25 cellular contexts compared by ENCODE assay signal in the genomic region with DNA sequence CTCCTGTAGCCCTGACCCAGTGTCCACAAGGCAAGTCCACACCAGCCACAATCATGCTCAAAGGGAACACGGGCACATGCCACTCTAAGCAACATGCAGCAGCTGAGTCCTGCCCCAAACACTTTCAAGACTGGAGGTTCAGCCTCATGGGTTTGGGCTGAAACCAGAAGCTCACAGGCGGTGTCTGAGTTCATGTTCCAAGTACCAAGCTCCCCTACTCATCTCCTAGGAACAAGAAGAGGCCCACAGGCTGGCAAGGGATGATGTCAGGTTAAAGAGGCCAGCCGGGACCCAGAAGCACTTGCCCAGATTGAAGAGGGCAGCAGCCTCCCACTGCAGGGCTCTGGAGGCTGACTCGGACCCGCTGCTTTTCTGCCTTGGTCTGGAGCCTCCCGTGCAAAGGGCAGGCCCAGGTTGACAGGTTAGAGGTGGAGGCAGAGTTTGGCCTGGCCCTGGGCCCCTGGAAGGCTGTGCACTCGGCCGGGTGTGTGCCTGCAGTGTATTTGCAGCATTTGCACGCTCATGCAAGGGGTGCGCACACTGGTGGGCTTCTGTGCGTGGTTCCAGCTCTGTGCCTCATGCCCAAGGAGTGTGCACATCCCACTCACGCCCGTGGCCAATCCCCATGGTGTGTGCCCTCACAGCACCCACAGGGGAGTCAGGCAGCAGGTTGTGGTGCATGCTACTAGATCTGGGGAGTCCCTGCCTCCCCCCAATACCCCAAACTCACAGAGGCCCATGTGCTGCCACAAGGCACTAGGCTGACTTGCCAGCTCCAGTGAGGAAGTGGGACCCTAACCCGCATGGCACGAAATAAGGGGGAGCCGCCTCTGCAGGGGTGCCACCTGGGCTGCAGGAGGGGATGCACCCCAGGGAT. TPM values are rescaled to one million over a fixed set of nuclear protein-coding genes. Genes with fewer than 3 reads are reported as not detected.
A peak's percentile ranks its signal among the peaks of the same experiment; 100 is the strongest.
DNase-seq lines count a peak whose midpoint lies in the region; ATAC-seq and TF ChIP-seq lines count a peak whose summit lies in the region.
"Had no signal": no experiment of that assay in that cellular context is flagged by ENCODE, and none has a peak within 500 bp of the region (broad histone marks: within the 10 kb centered on the region; RNA-seq: fewer than 3 reads in every experiment).

No MANE protein-coding gene starts in this region.

- H3K36me3 ChIP-seq in HEK293 (ENCODE audit: control insufficient read depth in 2 of 2, insufficient read depth in 1 of 2, low read length in 2 of 2), result peaks cover 0 to 26% of the 10 kb centered on the region in 2 experiments; a peak in 1 of 3 replicates
- H3K36me3 ChIP-seq in CD8-positive, alpha-beta memory T cell (ENCODE audit: insufficient read depth, low read length), result no peaks in the 10 kb centered on the region

- no peaks in the 10 kb centered on the region for H3K9me3 ChIP-seq in HEK293 (ENCODE audit: control insufficient read depth, insufficient read depth, low read depth, low read length)
- no peaks in the 10 kb centered on the region for H3K9me3 ChIP-seq in CD8-positive, alpha-beta memory T cell (ENCODE audit: low read length)

- no peak overlapping the region for H3K27ac ChIP-seq in HEK293 (ENCODE audit: extremely low read depth, low read depth, low read length)
- H3K27ac ChIP-seq in CD8-positive, alpha-beta memory T cell (ENCODE audit: low read depth, low read length), result no peak overlapping the region
- H3K27ac ChIP-seq: C4-2B, RWPE1 had no signal

- no peaks in the 10 kb centered on the region for H3K4me1 ChIP-seq in HEK293 (ENCODE audit: control insufficient read depth, insufficient read depth, low read length)
- H3K4me1 ChIP-seq in CD8-positive, alpha-beta memory T cell (ENCODE audit: insufficient read depth, low read length), result no peaks in the 10 kb centered on the region

- H3K4me1 Mint-ChIP-seq in activated CD8-positive, alpha-beta memory T cell treated with anti-CD3 and anti-CD28 coated beads, Interleukin-2, amount 10 ng/mL, durations not matched to agents 7 days and 5 days, result peaks cover 2% of the 10 kb centered on the region
- H3K4me1 Mint-ChIP-seq in endothelial cell (ENCODE audit: unreplicated experiment), result peaks cover 11% of the 10 kb centered on the region
- peaks cover 0 to 8% (median 3%) of the 10 kb centered on the region in 3 donors for H3K4me1 Mint-ChIP-seq in CD8-positive, alpha-beta memory T cell

- H3K4me3 Mint-ChIP-seq in activated CD8-positive, alpha-beta memory T cell treated with anti-CD3 and anti-CD28 coated beads, Interleukin-2, amount 10 ng/mL, durations not matched to agents 7 days and 5 days, result no peak overlapping the region
- H3K4me3 Mint-ChIP-seq in endothelial cell (ENCODE audit: unreplicated experiment), result peak overlapping the region; percentile 51
- H3K4me3 Mint-ChIP-seq in CD8-positive, alpha-beta memory T cell, result no peak overlapping the region

- TF ChIP-seq CTCF in HEK293 (tag by site-specific recombination; IDR thresholded peaks at IDR 0.05), result no peak
- no peak for TF ChIP-seq CTCF in endothelial cell (IDR thresholded peaks at IDR 0.05; ENCODE audit: unreplicated experiment)

- POLR2A ChIA-PET in HEK293 (lab: Yijun Ruan, JAX), result interaction anchor here (0.6 kb wide), 2 partner anchors 40 to 94 kb away, joined by 4 read pairs; no protein-coding TSS in a partner anchor
- POLR2A ChIA-PET in CD8-positive, alpha-beta memory T cell (lab: Charles Lee), result no interaction called here

- no peak for DNase-seq in activated CD8-positive, alpha-beta memory T cell treated with anti-CD3 and anti-CD28 coated beads, Interleukin-2, amount 10 ng/mL, durations not matched to agents 7 days and 5 days
- no peak for DNase-seq in activated CD8-positive, alpha-beta memory T cell treated with anti-CD3 and anti-CD28 coated beads for 24 hours
- no peak for DNase-seq in endothelial cell (ENCODE audit: low spot score)
- peak; percentile 73 for DNase-seq in retina
- no peak for DNase-seq in CD8-positive, alpha-beta memory T cell
- DNase-seq in amniotic stem cell (lab: John Stamatoyannopoulos, UW), result no peak
- DNase-seq in NCI-H2107 (lab: John Stamatoyannopoulos, UW), result no peak
- DNase-seq: AML-193, EL, GF-D8, H9, KG1, NCI-H1092, NCI-H1436, NCI-H2029, NCI-H226, NCI-H510A treated with DMSO at 0.1 percent for 48 hours, NCI-H748 treated with DMSO at 0.1 percent for 48 hours, SHP77 treated with DMSO at 0.1 percent for 48 hours had no signal

- H3K36me3 Mint-ChIP-seq in activated CD8-positive, alpha-beta memory T cell treated with anti-CD3 and anti-CD28 coated beads, Interleukin-2, amount 10 ng/mL, durations not matched to agents 7 days and 5 days, result no peaks in the 10 kb centered on the region
- peaks cover 4% of the 10 kb centered on the region for H3K36me3 Mint-ChIP-seq in endothelial cell (ENCODE audit: low read depth, unreplicated experiment)
- H3K36me3 Mint-ChIP-seq in CD8-positive, alpha-beta memory T cell, result no peaks in the 10 kb centered on the region

- peaks cover 75% of the 10 kb centered on the region for H3K27me3 Mint-ChIP-seq in activated CD8-positive, alpha-beta memory T cell treated with anti-CD3 and anti-CD28 coated beads, Interleukin-2, amount 10 ng/mL, durations not matched to agents 7 days and 5 days
- H3K27me3 Mint-ChIP-seq in endothelial cell (ENCODE audit: unreplicated experiment), result peaks cover 33% of the 10 kb centered on the region
- peaks cover 32 to 52% of the 10 kb centered on the region in 2 donors for H3K27me3 Mint-ChIP-seq in CD8-positive, alpha-beta memory T cell

- peak overlapping the region; percentile 45 for H3K27ac Mint-ChIP-seq in activated CD8-positive, alpha-beta memory T cell treated with anti-CD3 and anti-CD28 coated beads, Interleukin-2, amount 10 ng/mL, durations not matched to agents 7 days and 5 days
- H3K27ac Mint-ChIP-seq in endothelial cell (ENCODE audit: unreplicated experiment), result no peak overlapping the region
- H3K27ac Mint-ChIP-seq in CD8-positive, alpha-beta memory T cell, result peak overlapping the region in 1 of 8 donors; percentile 80
- H3K27ac Mint-ChIP-seq: H9 had no signal

- CTCF ChIA-PET in activated CD8-positive, alpha-beta memory T cell treated with anti-CD3 and anti-CD28 coated beads, Interleukin-2, amount 10 ng/mL, durations not matched to agents 7 days and 5 days (lab: Charles Lee), result no interaction called here
- CTCF ChIA-PET in HEK293 (lab: Yijun Ruan, JAX), result interaction anchor here (0.5 kb wide), 1 partner anchor 108 kb away, joined by 3 read pairs; no protein-coding TSS in a partner anchor
- CTCF ChIA-PET in CD8-positive, alpha-beta memory T cell (lab: Charles Lee), result no interaction called here

- no peak for ATAC-seq in activated CD8-positive, alpha-beta memory T cell treated with anti-CD3 and anti-CD28 coated beads, Interleukin-2, amount 10 ng/mL, durations not matched to agents 7 days and 5 days

- no peak overlapping the region for H3K4me3 ChIP-seq in HEK293 (ENCODE audit: low read depth, low read length)
- no peak overlapping the region for H3K4me3 ChIP-seq in CD8-positive, alpha-beta memory T cell (ENCODE audit: low read length)

- H3K27me3 ChIP-seq in CD8-positive, alpha-beta memory T cell (ENCODE audit: insufficient read depth, low read length, poor library complexity, severe bottlenecking), result no peaks in the 10 kb centered on the region

- H3K9me3 Mint-ChIP-seq in activated CD8-positive, alpha-beta memory T cell treated with anti-CD3 and anti-CD28 coated beads, Interleukin-2, amount 10 ng/mL, durations not matched to agents 7 days and 5 days (ENCODE audit: low read depth), result no peaks in the 10 kb centered on the region
- no peaks in the 10 kb centered on the region for H3K9me3 Mint-ChIP-seq in endothelial cell (ENCODE audit: unreplicated experiment)
- H3K9me3 Mint-ChIP-seq in CD8-positive, alpha-beta memory T cell, result no peaks in the 10 kb centered on the region

TF ChIP-seq in HEK293, 187 proteins besides CTCF, POLR2A, EP300 and RAD21:
- no peak for TF ChIP-seq ZNF600 (tag by site-specific recombination; IDR thresholded peaks at IDR 0.05)
- TF ChIP-seq ZNF692 (tag by site-specific recombination; IDR thresholded peaks at IDR 0.05), result peak; percentile 60; the same call in 1 of the 2 replicates

RNA-seq across cellular contexts. Expression of gene HMX1, which starts 2.4 kb away (rescaled TPM):
- not detected for total RNA-seq in activated CD8-positive, alpha-beta memory T cell treated with anti-CD3 and anti-CD28 coated beads, Interleukin-2, amount 10 ng/mL, durations not matched to agents 7 days and 5 days
- total RNA-seq in endothelial cell (ENCODE audit: unreplicated experiment), result not detected
- total RNA-seq in CD8-positive, alpha-beta memory T cell, result not detected
- not detected for polyA plus RNA-seq in CD8-positive, alpha-beta memory T cell
- total RNA-seq: A172, HT1080 had no signal
- polyA plus RNA-seq: AG04450 had no signal
